9 cellular contexts compared by ENCODE assay signal in the genomic region with DNA sequence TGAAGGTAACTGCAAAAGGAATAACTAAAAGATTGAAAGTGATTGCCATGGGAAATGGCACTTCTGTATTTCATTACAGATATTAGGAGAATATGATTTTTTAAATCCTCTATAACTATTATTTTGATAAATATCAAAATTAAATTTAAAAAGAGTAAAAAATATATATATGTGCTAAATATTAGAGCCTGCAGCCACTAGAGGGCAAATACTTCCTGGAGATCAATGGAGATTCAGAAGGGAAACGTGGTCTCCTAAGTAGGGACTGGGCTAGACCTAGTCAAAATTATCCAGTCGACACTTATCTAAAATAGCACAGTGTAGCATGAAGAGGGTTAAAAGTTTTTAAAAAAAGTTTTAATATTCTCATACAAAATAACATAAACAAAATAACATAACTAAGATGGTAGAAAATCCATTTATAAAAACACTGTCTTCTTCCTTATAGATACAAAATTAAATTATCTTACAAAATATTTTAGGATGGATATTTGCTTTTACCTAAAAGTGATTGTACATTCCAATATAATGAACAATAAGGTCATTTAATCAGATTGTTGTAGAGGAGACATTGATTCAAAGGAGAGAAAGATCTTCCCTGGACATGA.
DNase-seq lines count a peak whose midpoint lies in the region; ATAC-seq and TF ChIP-seq lines count a peak whose summit lies in the region.
"Had no signal": no experiment of that assay in that cellular context is flagged by ENCODE, and none has a peak within 500 bp of the region (broad histone marks: within the 10 kb centered on the region; RNA-seq: fewer than 3 reads in every experiment).

No MANE protein-coding gene starts in this region.

- TF ChIP-seq CTCF in C4-2B (conservative IDR thresholded peaks at IDR 0.05) (peak; percentile 75), GM23338 (conservative IDR thresholded peaks at IDR 0.05; ENCODE audit: low read depth in 2 of 2) (peak; percentile 55 to 57), RWPE2 (IDR thresholded peaks at IDR 0.05; ENCODE audit: poor library complexity, severe bottlenecking) (peak; percentile 59), uterus (IDR thresholded peaks at IDR 0.05) (no peak)

- no peaks in the 10 kb centered on the region for H3K9me2 ChIP-seq in GM23338 (ENCODE audit: insufficient read depth)

- no peaks in the 10 kb centered on the region for H3K36me3 ChIP-seq in GM23338 (ENCODE audit: insufficient read depth)
- H3K36me3 ChIP-seq in RWPE2 (ENCODE audit: low read depth) = peaks cover 4% of the 10 kb centered on the region; the same call in 1 of the 2 replicates
- no peaks in the 10 kb centered on the region for H3K36me3 ChIP-seq in uterus
- H3K36me3 ChIP-seq: spleen had no signal

- H3K4me2 ChIP-seq in GM23338 = no peak overlapping the region

- intact Hi-C loops in uterus (cut with DNase I; ENCODE audit: low total_unique reads) = no loop called here

- no peak overlapping the region for H2AFZ ChIP-seq in GM23338

- no peak for TF ChIP-seq POLR2A in uterus (IDR thresholded peaks at IDR 0.05)

- H4K20me1 ChIP-seq in GM23338 (replicated peaks; ENCODE audit: insufficient read depth) = no peaks in the 10 kb centered on the region

- ATAC-seq in GM23338 (peak; percentile 40; the same call in 2 of the 3 replicates), RWPE2 (ENCODE audit: low read depth) (no peak)

- H3K27ac Mint-ChIP-seq in GM23338 = no peak overlapping the region

- H3K9me3 Mint-ChIP-seq in GM23338 = no peaks in the 10 kb centered on the region

- DNase-seq in GM23338 (ENCODE audit: low spot score) = peak; percentile 64
- DNase-seq in RWPE2 (ENCODE audit: low spot score) = no peak
- DNase-seq in iPS-NIHi11 (ENCODE audit: low spot score) = peak; percentile 21
- DNase-seq in activated CD4-positive, alpha-beta T cell treated with anti-CD3 and anti-CD28 coated beads for 1 hour = no peak
- DNase-seq in uterus = no peak
- no peak for DNase-seq in substantia nigra (lab: John Stamatoyannopoulos, UW)
- no peak for DNase-seq in activated CD8-positive, alpha-beta memory T cell treated with anti-CD3 and anti-CD28 coated beads, Interleukin-2, amount 50 U/mL, for 48 hours
- DNase-seq: spleen had no signal

- no peak overlapping the region for H3K4me3 ChIP-seq in GM23338
- no peak overlapping the region for H3K4me3 ChIP-seq in RWPE2 (ENCODE audit: severe bottlenecking)
- H3K4me3 ChIP-seq in uterus = no peak overlapping the region
- H3K4me3 ChIP-seq: spleen had no signal

- H3K27me3 ChIP-seq in GM23338 (ENCODE audit: insufficient read depth) (no peaks in the 10 kb centered on the region), RWPE2 (ENCODE audit: insufficient read depth, poor library complexity, severe bottlenecking) (no peaks in the 10 kb centered on the region), uterus (no peaks in the 10 kb centered on the region)
- H3K27me3 ChIP-seq: spleen had no signal

- no peak overlapping the region for H3K4me3 Mint-ChIP-seq in GM23338

- H3K27ac ChIP-seq in C4-2B (no peak overlapping the region), GM23338 (ENCODE audit: low read depth) (no peak overlapping the region), RWPE2 (ENCODE audit: poor library complexity, severe bottlenecking) (peak overlapping the region; percentile 29), uterus (no peak overlapping the region), substantia nigra (ENCODE audit: low read depth, low read length, poor library complexity, severe bottlenecking) (no peak overlapping the region)
- H3K27ac ChIP-seq: spleen had no signal

- no peaks in the 10 kb centered on the region for H3K79me2 ChIP-seq in GM23338 (replicated peaks; ENCODE audit: insufficient read depth)

- H3K27me3 Mint-ChIP-seq in GM23338 (ENCODE audit: insufficient read depth, low read depth, poor library complexity) = no peaks in the 10 kb centered on the region

- no peaks in the 10 kb centered on the region for H3F3A ChIP-seq in GM23338 (replicated peaks; ENCODE audit: low read depth)

- H3K9me3 ChIP-seq in RWPE2 (ENCODE audit: severe bottlenecking) (no peaks in the 10 kb centered on the region), uterus (no peaks in the 10 kb centered on the region)
- H3K9me3 ChIP-seq: spleen had no signal

- H3K4me1 ChIP-seq in GM23338 (ENCODE audit: insufficient read depth) = no peaks in the 10 kb centered on the region
- H3K4me1 ChIP-seq in RWPE2 (ENCODE audit: insufficient read depth, poor library complexity, severe bottlenecking) = peaks cover 13% of the 10 kb centered on the region
- H3K4me1 ChIP-seq in uterus = no peaks in the 10 kb centered on the region
- H3K4me1 ChIP-seq: spleen had no signal

- no peaks in the 10 kb centered on the region for H3K36me3 Mint-ChIP-seq in GM23338 (ENCODE audit: low read depth)

- H3K4me1 Mint-ChIP-seq in GM23338 = no peaks in the 10 kb centered on the region; the same call in 2 of the 3 replicates

TF ChIP-seq in GM23338, 12 proteins besides CTCF, POLR2A, EP300 and RAD21:
- TF ChIP-seq, protein P1, sequence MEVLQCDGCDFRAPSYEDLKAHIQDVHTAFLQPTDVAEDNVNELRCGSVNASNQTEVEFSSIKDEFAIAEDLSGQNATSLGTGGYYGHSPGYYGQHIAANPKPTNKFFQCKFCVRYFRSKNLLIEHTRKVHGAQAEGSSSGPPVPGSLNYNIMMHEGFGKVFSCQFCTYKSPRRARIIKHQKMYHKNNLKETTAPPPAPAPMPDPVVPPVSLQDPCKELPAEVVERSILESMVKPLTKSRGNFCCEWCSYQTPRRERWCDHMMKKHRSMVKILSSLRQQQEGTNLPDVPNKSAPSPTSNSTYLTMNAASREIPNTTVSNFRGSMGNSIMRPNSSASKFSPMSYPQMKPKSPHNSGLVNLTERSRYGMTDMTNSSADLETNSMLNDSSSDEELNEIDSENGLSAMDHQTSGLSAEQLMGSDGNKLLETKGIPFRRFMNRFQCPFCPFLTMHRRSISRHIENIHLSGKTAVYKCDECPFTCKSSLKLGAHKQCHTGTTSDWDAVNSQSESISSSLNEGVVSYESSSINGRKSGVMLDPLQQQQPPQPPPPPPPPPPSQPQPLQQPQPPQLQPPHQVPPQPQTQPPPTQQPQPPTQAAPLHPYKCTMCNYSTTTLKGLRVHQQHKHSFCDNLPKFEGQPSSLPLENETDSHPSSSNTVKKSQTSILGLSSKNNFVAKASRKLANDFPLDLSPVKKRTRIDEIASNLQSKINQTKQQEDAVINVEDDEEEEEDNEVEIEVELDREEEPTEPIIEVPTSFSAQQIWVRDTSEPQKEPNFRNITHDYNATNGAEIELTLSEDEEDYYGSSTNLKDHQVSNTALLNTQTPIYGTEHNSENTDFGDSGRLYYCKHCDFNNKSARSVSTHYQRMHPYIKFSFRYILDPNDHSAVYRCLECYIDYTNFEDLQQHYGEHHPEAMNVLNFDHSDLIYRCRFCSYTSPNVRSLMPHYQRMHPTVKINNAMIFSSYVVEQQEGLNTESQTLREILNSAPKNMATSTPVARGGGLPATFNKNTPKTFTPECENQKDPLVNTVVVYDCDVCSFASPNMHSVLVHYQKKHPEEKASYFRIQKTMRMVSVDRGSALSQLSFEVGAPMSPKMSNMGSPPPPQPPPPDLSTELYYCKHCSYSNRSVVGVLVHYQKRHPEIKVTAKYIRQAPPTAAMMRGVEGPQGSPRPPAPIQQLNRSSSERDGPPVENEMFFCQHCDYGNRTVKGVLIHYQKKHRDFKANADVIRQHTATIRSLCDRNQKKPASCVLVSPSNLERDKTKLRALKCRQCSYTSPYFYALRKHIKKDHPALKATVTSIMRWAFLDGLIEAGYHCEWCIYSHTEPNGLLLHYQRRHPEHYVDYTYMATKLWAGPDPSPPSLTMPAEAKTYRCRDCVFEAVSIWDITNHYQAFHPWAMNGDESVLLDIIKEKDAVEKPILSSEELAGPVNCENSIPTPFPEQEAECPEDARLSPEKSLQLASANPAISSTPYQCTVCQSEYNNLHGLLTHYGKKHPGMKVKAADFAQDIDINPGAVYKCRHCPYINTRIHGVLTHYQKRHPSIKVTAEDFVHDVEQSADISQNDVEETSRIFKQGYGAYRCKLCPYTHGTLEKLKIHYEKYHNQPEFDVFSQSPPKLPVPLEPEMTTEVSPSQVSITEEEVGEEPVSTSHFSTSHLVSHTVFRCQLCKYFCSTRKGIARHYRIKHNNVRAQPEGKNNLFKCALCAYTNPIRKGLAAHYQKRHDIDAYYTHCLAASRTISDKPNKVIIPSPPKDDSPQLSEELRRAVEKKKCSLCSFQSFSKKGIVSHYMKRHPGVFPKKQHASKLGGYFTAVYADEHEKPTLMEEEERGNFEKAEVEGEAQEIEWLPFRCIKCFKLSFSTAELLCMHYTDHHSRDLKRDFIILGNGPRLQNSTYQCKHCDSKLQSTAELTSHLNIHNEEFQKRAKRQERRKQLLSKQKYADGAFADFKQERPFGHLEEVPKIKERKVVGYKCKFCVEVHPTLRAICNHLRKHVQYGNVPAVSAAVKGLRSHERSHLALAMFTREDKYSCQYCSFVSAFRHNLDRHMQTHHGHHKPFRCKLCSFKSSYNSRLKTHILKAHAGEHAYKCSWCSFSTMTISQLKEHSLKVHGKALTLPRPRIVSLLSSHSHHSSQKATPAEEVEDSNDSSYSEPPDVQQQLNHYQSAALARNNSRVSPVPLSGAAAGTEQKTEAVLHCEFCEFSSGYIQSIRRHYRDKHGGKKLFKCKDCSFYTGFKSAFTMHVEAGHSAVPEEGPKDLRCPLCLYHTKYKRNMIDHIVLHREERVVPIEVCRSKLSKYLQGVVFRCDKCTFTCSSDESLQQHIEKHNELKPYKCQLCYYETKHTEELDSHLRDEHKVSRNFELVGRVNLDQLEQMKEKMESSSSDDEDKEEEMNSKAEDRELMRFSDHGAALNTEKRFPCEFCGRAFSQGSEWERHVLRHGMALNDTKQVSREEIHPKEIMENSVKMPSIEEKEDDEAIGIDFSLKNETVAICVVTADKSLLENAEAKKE (CRISPR knock-in tag; IDR thresholded peaks at IDR 0.05) = no peak
- no peak for TF ChIP-seq POLR2AphosphoS5 (IDR thresholded peaks at IDR 0.05; ENCODE audit: low read depth)
- no peak for TF ChIP-seq CREB1 (CRISPR knock-in tag; IDR thresholded peaks at IDR 0.05; ENCODE audit: low read depth)

Comparison
In these comparisons a context has a peak if more than half of its experiments do, and no peak if none do; other contexts are left out.
1. CTCF ChIP-seq: peak in C4-2B (single experiment), GM23338 (2 of 2) and RWPE2 (single experiment); none in uterus (0 of 4).
2. DNase-seq: peak in GM23338 (single experiment) and iPS-NIHi11 (single experiment); none in RWPE2 (single experiment), activated CD4-positive, alpha-beta T cell treated with anti-CD3 and anti-CD28 coated beads for 1 hour (single experiment), uterus (0 of 2), substantia nigra (0 of 49) and activated CD8-positive, alpha-beta memory T cell treated with anti-CD3 and anti-CD28 coated beads, Interleukin-2, amount 50 U/mL, for 48 hours (single experiment).